23 cellular contexts compared by ENCODE assay signal in the genomic region with DNA sequence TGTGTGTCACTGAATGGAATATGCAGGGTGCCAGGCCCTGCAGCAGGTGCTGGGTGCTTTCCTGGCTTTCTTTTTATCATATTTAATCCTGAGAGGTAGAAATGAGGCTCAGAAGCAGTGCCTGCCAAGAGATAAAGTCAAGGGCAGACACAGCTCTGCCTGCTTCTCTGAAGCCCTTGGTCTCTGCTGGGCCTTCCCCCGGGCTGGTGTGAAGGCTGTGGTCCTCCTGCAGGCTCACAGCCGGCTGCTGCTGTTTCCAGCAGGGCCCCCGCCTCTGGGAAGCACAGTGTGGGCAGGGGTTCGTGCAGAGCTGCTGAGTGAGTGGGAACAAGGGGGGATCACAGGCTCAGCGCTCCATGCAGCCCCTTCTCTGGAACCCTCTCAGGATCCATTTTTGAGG.
"Had no signal": no experiment of that assay in that cellular context is flagged by ENCODE, and none has a peak within 500 bp of the region (broad histone marks: within the 10 kb centered on the region; RNA-seq: fewer than 3 reads in every experiment).

No MANE protein-coding gene starts in this region.

- H3K36me3 ChIP-seq: suprapubic skin, tibial nerve, uterus had no signal

- H3K27ac ChIP-seq: suprapubic skin, uterus had no signal

- ATAC-seq: activated naive CD8-positive, alpha-beta T cell treated with anti-CD3 and anti-CD28 coated beads, Interleukin-2, amount 50 U/mL, for 24 hours; activated T-cell treated with anti-CD3 and anti-CD28 coated beads, Interleukin-2, amount 50 U/mL, for 72 hours; esophagus mucosa; sciatic nerve; stimulated activated effector memory CD8-positive, alpha-beta T cell treated with anti-CD3 and anti-CD28 coated beads, Interleukin-12 subunit alpha, Interleukin-12 subunit beta, amount 100 ng/mL, for 72 hours; stimulated activated naive CD8-positive, alpha-beta T cell treated with anti-CD3 and anti-CD28 coated beads, Interleukin-15, amount 100 ng/mL, for 72 hours had no signal

- H3K27me3 Mint-ChIP-seq: activated naive CD8-positive, alpha-beta T cell treated with anti-CD3 and anti-CD28 coated beads, Interleukin-2, amount 50 U/mL, for 24 hours; dendritic cell treated with granulocyte-macrophage colony-stimulating factor and Interleukin-4, amounts not matched to agents 40 ng/mL and 50 ng/mL, for 4 days; stimulated activated naive CD8-positive, alpha-beta T cell treated with anti-CD3 and anti-CD28 coated beads, Interleukin-15, amount 100 ng/mL, for 72 hours had no signal

- H3K9me3 ChIP-seq: suprapubic skin, tibial nerve, uterus had no signal

- DNase-seq: activated CD8-positive, alpha-beta memory T cell treated with anti-CD3 and anti-CD28 coated beads, Interleukin-2, amount 50 U/mL, for 4 hours; activated effector memory CD4-positive, alpha-beta T cell treated with anti-CD3 and anti-CD28 coated beads, Interleukin-2, amount 50 U/mL, for 16 hours; activated naive CD4-positive, alpha-beta T cell treated with anti-CD3 and anti-CD28 coated beads, Interleukin-2, amount 50 U/mL, for 16 hours; activated naive CD8-positive, alpha-beta T cell treated with anti-CD3 and anti-CD28 coated beads, Interleukin-2, amount 50 U/mL, for 24 hours; activated T-cell treated with anti-CD3 and anti-CD28 coated beads, Interleukin-2, amount 50 U/mL, for 72 hours; aorta; effector CD4-positive, alpha-beta T cell; foreskin melanocyte; hippocampal formation; nucleus accumbens; small intestine; stimulated activated CD4-positive, alpha-beta T cell treated with anti-CD3 and anti-CD28 coated beads, Interleukin-2, amount 100 ng/mL, for 24 hours; stimulated activated naive CD8-positive, alpha-beta T cell treated with anti-CD3 and anti-CD28 coated beads, Interleukin-15, amount 100 ng/mL, for 72 hours; uterus had no signal

- H3K27me3 ChIP-seq: suprapubic skin, tibial nerve, uterus had no signal

- H3K4me1 ChIP-seq: uterus had no signal

- H3K4me3 Mint-ChIP-seq: activated naive CD8-positive, alpha-beta T cell treated with anti-CD3 and anti-CD28 coated beads, Interleukin-2, amount 50 U/mL, for 24 hours; activated T-cell treated with anti-CD3 and anti-CD28 coated beads, Interleukin-2, amount 50 U/mL, for 72 hours; brain; dendritic cell treated with granulocyte-macrophage colony-stimulating factor and Interleukin-4, amounts not matched to agents 40 ng/mL and 50 ng/mL, for 4 days; nephron; stimulated activated effector memory CD8-positive, alpha-beta T cell treated with anti-CD3 and anti-CD28 coated beads, Interleukin-12 subunit alpha, Interleukin-12 subunit beta, amount 100 ng/mL, for 72 hours; stimulated activated naive CD8-positive, alpha-beta T cell treated with anti-CD3 and anti-CD28 coated beads, Interleukin-15, amount 100 ng/mL, for 72 hours; T-helper 2 cell treated with Interferon-gamma antibody and Interleukin-4, amounts not matched to agents 5 μg/mL and 100 μg/mL, for 36 hours had no signal

- H3K27ac Mint-ChIP-seq: activated naive CD8-positive, alpha-beta T cell treated with anti-CD3 and anti-CD28 coated beads, Interleukin-2, amount 50 U/mL, for 24 hours; activated T-cell treated with anti-CD3 and anti-CD28 coated beads, Interleukin-2, amount 50 U/mL, for 72 hours; dendritic cell treated with granulocyte-macrophage colony-stimulating factor and Interleukin-4, amounts not matched to agents 40 ng/mL and 50 ng/mL, for 4 days; nephron; stimulated activated effector memory CD8-positive, alpha-beta T cell treated with anti-CD3 and anti-CD28 coated beads, Interleukin-12 subunit alpha, Interleukin-12 subunit beta, amount 100 ng/mL, for 72 hours; T-helper 2 cell treated with Interferon-gamma antibody and Interleukin-4, amounts not matched to agents 5 μg/mL and 100 μg/mL, for 36 hours had no signal

- H3K36me3 Mint-ChIP-seq: brain had no signal

- H3K9me3 Mint-ChIP-seq: activated naive CD8-positive, alpha-beta T cell treated with anti-CD3 and anti-CD28 coated beads, Interleukin-2, amount 50 U/mL, for 24 hours; activated T-cell treated with anti-CD3 and anti-CD28 coated beads, Interleukin-2, amount 50 U/mL, for 72 hours; brain; dendritic cell treated with granulocyte-macrophage colony-stimulating factor and Interleukin-4, amounts not matched to agents 40 ng/mL and 50 ng/mL, for 4 days; nephron; stimulated activated effector memory CD8-positive, alpha-beta T cell treated with anti-CD3 and anti-CD28 coated beads, Interleukin-12 subunit alpha, Interleukin-12 subunit beta, amount 100 ng/mL, for 72 hours; stimulated activated naive CD8-positive, alpha-beta T cell treated with anti-CD3 and anti-CD28 coated beads, Interleukin-15, amount 100 ng/mL, for 72 hours; T-helper 2 cell treated with Interferon-gamma antibody and Interleukin-4, amounts not matched to agents 5 μg/mL and 100 μg/mL, for 36 hours had no signal

- H3K4me3 ChIP-seq: suprapubic skin, tibial nerve, uterus had no signal
